8 cellular contexts compared by ENCODE assay signal in the genomic region with DNA sequence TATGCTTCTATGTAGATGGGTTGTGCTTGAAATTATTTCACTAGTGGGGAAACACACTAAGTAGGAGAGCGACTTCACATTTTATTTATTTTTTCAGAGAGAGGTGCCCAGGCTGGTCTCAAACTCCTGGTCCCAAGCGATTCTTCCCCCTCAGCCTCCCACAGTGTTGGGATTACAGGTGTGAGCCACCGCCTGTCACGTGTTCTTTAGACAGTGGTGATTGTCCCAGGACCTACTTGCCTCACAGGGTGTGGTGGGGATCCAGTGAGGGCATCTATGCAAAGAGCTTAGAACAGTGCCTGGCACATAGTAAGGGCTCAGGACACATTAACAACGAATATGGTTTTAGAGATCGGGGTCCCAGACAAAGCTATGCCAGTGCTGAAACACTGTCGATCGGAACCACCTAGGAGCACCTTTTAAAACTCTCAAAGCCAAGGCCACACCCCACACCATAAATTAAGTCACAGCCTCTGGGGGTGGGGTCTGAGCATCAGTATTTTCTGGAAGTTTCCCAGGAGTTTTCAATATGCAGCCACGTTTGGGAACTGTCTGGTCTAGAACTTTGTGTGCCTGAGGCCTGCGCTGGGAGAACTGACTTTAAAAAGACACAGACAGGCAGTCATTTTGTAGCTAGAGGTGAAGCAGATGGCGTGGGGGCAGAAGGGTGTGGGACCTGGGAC. TPM values are rescaled to one million over a fixed set of nuclear protein-coding genes. Genes with fewer than 3 reads are reported as not detected.
DNase-seq lines count a peak whose midpoint lies in the region; ATAC-seq and TF ChIP-seq lines count a peak whose summit lies in the region.

No MANE protein-coding gene starts in this region.

- peak overlapping the region; percentile 41 for H3K4ac ChIP-seq in trophoblast cell (ENCODE audit: low read depth, low read length)

- H4K91ac ChIP-seq in trophoblast cell (ENCODE audit: low read depth, low read length), result peak overlapping the region; percentile 88

- H3K9ac ChIP-seq in endodermal cell (ENCODE audit: extremely low read depth, low read length, poor library complexity, severe bottlenecking) (no peak overlapping the region), trophoblast cell (ENCODE audit: low read length) (no peak overlapping the region)

- H4K20me1 ChIP-seq in OCI-LY7 (ENCODE audit: insufficient read depth, low read length), result no peaks in the 10 kb centered on the region

- TF ChIP-seq CTCF in OCI-LY7 (conservative IDR thresholded peaks at IDR 0.05; ENCODE audit: low read length) (no peak), endodermal cell (conservative IDR thresholded peaks at IDR 0.05) (no peak)

- no peak overlapping the region for H2AK5ac ChIP-seq in trophoblast cell (ENCODE audit: low read length)

- BruUV-seq in OCI-LY7 (replicated peaks; lab: Mats Ljungman, UMichigan), result no TSS peak

- H3K4me2 ChIP-seq in OCI-LY7 (ENCODE audit: low read length) (peak overlapping the region; percentile 64), trophoblast cell (ENCODE audit: low read length) (no peak overlapping the region)

- no peaks in the 10 kb centered on the region for H3K9me2 ChIP-seq in OCI-LY7 (ENCODE audit: insufficient read depth, low read length)

- no peaks in the 10 kb centered on the region for H3K27me3 Mint-ChIP-seq in CD4-positive, alpha-beta memory T cell
- H3K27me3 Mint-ChIP-seq in endodermal cell (ENCODE audit: insufficient read depth), result no peaks in the 10 kb centered on the region

- peak overlapping the region; percentile 92 for H4K8ac ChIP-seq in trophoblast cell (ENCODE audit: low read depth, low read length)

- peak in 1 of 5 donors; percentile 14 for DNase-seq in CD4-positive, alpha-beta memory T cell
- DNase-seq in OCI-LY7 (ENCODE audit: low spot score) (no peak), endodermal cell (no peak), trophoblast cell (no peak), NCI-H69 (lab: John Stamatoyannopoulos, UW) (no peak), NCI-H1105 (lab: John Stamatoyannopoulos, UW) (no peak)

- H3K79me2 ChIP-seq in OCI-LY7 (ENCODE audit: insufficient read depth, low read depth, low read length) (no peaks in the 10 kb centered on the region; the same call in 1 of the 2 replicates), trophoblast cell (ENCODE audit: control insufficient read depth, insufficient read depth, low read length, poor library complexity) (peaks cover 3% of the 10 kb centered on the region)

- no peak overlapping the region for H3K27ac ChIP-seq in CD4-positive, alpha-beta memory T cell (ENCODE audit: low read depth, low read length)
- peak overlapping the region; percentile 46 for H3K27ac ChIP-seq in OCI-LY7 (ENCODE audit: low read depth, low read length, poor library complexity, severe bottlenecking)
- H3K27ac ChIP-seq in endodermal cell (ENCODE audit: low read depth, low read length), result no peak overlapping the region
- H3K27ac ChIP-seq in trophoblast cell (ENCODE audit: low read depth, low read length), result peak overlapping the region; percentile 77

- H4K12ac ChIP-seq in trophoblast cell (ENCODE audit: low read depth, low read length), result peak overlapping the region; percentile 66

- H2BK5ac ChIP-seq in trophoblast cell (ENCODE audit: low read depth, low read length, poor library complexity), result peak overlapping the region; percentile 71

- H3K79me1 ChIP-seq in trophoblast cell (ENCODE audit: low read length), result peaks cover 24% of the 10 kb centered on the region

- H2BK120ac ChIP-seq in trophoblast cell (ENCODE audit: insufficient read depth, low read length, poor library complexity), result peak overlapping the region; percentile 87

- peak overlapping the region; percentile 54 for H3K18ac ChIP-seq in trophoblast cell (ENCODE audit: low read length)

- intact Hi-C loops in CD4-positive, alpha-beta memory T cell (cut with micrococcal nuclease), result loop anchor here (1.0 to 5.0 kb wide), 4 partner anchors 139 to 537 kb away; no protein-coding TSS in a partner anchor
- intact Hi-C loops in OCI-LY7 (cut with micrococcal nuclease; ENCODE audit: unreplicated experiment), result loop anchor here (5.0 to 10.0 kb wide), 2 partner anchors 125 to 517 kb away; no protein-coding TSS in a partner anchor

- peak overlapping the region in 4 of 7 donors; percentile 9 to 81 (median 32) for H3K27ac Mint-ChIP-seq in CD4-positive, alpha-beta memory T cell
- H3K27ac Mint-ChIP-seq in endodermal cell, result peak overlapping the region; percentile 76

- POLR2A ChIA-PET in CD4-positive, alpha-beta memory T cell (lab: Charles Lee; ENCODE audit: partially characterized antibody), result interaction anchor here (0.7 to 2.3 kb wide), 5 partner anchors 59 to 168 kb away, joined by 3 to 21 read pairs (median 14); a partner anchor contains a TSS
- POLR2A ChIA-PET in OCI-LY7 (lab: Charles Lee), result interaction anchor here (0.6 to 1.5 kb wide), 7 partner anchors 8 to 192 kb away, joined by 3 to 5 read pairs (median 4); a partner anchor contains a TSS

- CTCF ChIA-PET in CD4-positive, alpha-beta memory T cell (lab: Charles Lee; ENCODE audit: partially characterized antibody), result interaction anchor here (0.6 to 12.5 kb wide), 35 partner anchors 9 to 675 kb away, joined by 3 to 298 read pairs (median 4); a partner anchor contains a TSS
- CTCF ChIA-PET in OCI-LY7 (lab: Charles Lee; ENCODE audit: unreplicated experiment), result interaction anchor here (0.5 to 1.0 kb wide), 3 partner anchors 23 to 1495 kb away, joined by 3 to 4 read pairs (median 3); no protein-coding TSS in a partner anchor

- no peaks in the 10 kb centered on the region for H3K36me3 ChIP-seq in CD4-positive, alpha-beta memory T cell (ENCODE audit: insufficient read depth, low read length)
- H3K36me3 ChIP-seq in OCI-LY7 (ENCODE audit: insufficient read depth, low read length), result no peaks in the 10 kb centered on the region
- H3K36me3 ChIP-seq in endodermal cell (ENCODE audit: control insufficient read depth, insufficient read depth, low read length), result no peaks in the 10 kb centered on the region
- H3K36me3 ChIP-seq in trophoblast cell (ENCODE audit: control insufficient read depth in 1 of 2, insufficient read depth in 2 of 2, low read length in 2 of 2), result no peaks in the 10 kb centered on the region

- H3K4me1 ChIP-seq in CD4-positive, alpha-beta memory T cell (ENCODE audit: insufficient read depth, low read length), result peaks cover 16% of the 10 kb centered on the region
- H3K4me1 ChIP-seq in OCI-LY7 (ENCODE audit: insufficient read depth, low read length, poor library complexity, severe bottlenecking) (peaks cover 42% of the 10 kb centered on the region), endodermal cell (ENCODE audit: control insufficient read depth, insufficient read depth, low read length) (no peaks in the 10 kb centered on the region), trophoblast cell (ENCODE audit: control insufficient read depth in 1 of 2, insufficient read depth in 2 of 2, low read length in 2 of 2) (peaks cover 9 to 13% of the 10 kb centered on the region in 2 experiments)

- peaks cover 0 to 7% (median 5%) of the 10 kb centered on the region in 4 donors for H3K4me1 Mint-ChIP-seq in CD4-positive, alpha-beta memory T cell
- peaks cover 10% of the 10 kb centered on the region for H3K4me1 Mint-ChIP-seq in endodermal cell

- peak overlapping the region; percentile 89 for H2AFZ ChIP-seq in OCI-LY7 (ENCODE audit: low read length)
- H2AFZ ChIP-seq in trophoblast cell (ENCODE audit: insufficient read depth, low read length, poor library complexity), result peak overlapping the region; percentile 85

- no peaks in the 10 kb centered on the region for H3K27me3 ChIP-seq in CD4-positive, alpha-beta memory T cell (ENCODE audit: insufficient read depth, low read length)
- no peaks in the 10 kb centered on the region for H3K27me3 ChIP-seq in endodermal cell (ENCODE audit: control insufficient read depth, insufficient read depth, low read length, poor library complexity, severe bottlenecking)
- no peaks in the 10 kb centered on the region for H3K27me3 ChIP-seq in trophoblast cell (ENCODE audit: insufficient read depth, low read length)

- no peaks in the 10 kb centered on the region for H3K9me3 Mint-ChIP-seq in CD4-positive, alpha-beta memory T cell
- no peaks in the 10 kb centered on the region for H3K9me3 Mint-ChIP-seq in endodermal cell

- peak overlapping the region in 2 of 8 donors; percentile 31 to 57 for H3K4me3 Mint-ChIP-seq in CD4-positive, alpha-beta memory T cell
- no peak overlapping the region for H3K4me3 Mint-ChIP-seq in endodermal cell

- no peaks in the 10 kb centered on the region for H3K9me3 ChIP-seq in CD4-positive, alpha-beta memory T cell (ENCODE audit: control insufficient read depth in 1 of 2, low read length in 2 of 2)
- H3K9me3 ChIP-seq in OCI-LY7 (ENCODE audit: low read length) (no peaks in the 10 kb centered on the region), endodermal cell (ENCODE audit: control insufficient read depth, low read length) (no peaks in the 10 kb centered on the region), trophoblast cell (ENCODE audit: insufficient read depth, low read depth, low read length) (peaks cover 2% of the 10 kb centered on the region)

- no peaks in the 10 kb centered on the region for H3K36me3 Mint-ChIP-seq in CD4-positive, alpha-beta memory T cell
- no peaks in the 10 kb centered on the region for H3K36me3 Mint-ChIP-seq in endodermal cell (ENCODE audit: low read depth)

- H3K4me3 ChIP-seq in CD4-positive, alpha-beta memory T cell (ENCODE audit: low read length in 2 of 2), result no peak overlapping the region
- H3K4me3 ChIP-seq in OCI-LY7 (ENCODE audit: low read depth, low read length, poor library complexity, severe bottlenecking) (no peak overlapping the region), endodermal cell (ENCODE audit: low read length) (no peak overlapping the region), trophoblast cell (ENCODE audit: low read depth, low read length) (no peak overlapping the region)

- ATAC-seq in HG03457 (IDR thresholded peaks at IDR 0.05; ENCODE audit: unreplicated experiment) (no peak), HG02938 (IDR thresholded peaks at IDR 0.05; ENCODE audit: unreplicated experiment) (no peak)

- WGBS in endodermal cell (ENCODE audit: insufficient coverage in 1 of 2, insufficient read length in 1 of 2), 2 experiments, result 80 to 83% methylated on average over 2 to 11 of the region's 11 CpGs
- no CpG with 5 or more reads among the region's 11 CpGs for WGBS in trophoblast cell (ENCODE audit: extremely low coverage, insufficient coverage, insufficient read length)

- peak overlapping the region; percentile 68 for H3K14ac ChIP-seq in trophoblast cell (ENCODE audit: low read length)

- no peak overlapping the region for H3K23ac ChIP-seq in trophoblast cell (ENCODE audit: low read length)

- H2BK12ac ChIP-seq in trophoblast cell (ENCODE audit: low read length), result peak overlapping the region; percentile 46

RNA-seq across cellular contexts. Expression of a gene that starts 4.8 kb away (rescaled TPM):
- total RNA-seq in CD4-positive, alpha-beta memory T cell, result 10 to 100 TPM; 17.6 to 17.8 TPM
- 10 to 100 TPM; 10.8 to 14.6 TPM for polyA plus RNA-seq in CD4-positive, alpha-beta memory T cell
- 128 and 181 TPM in 2 replicates for total RNA-seq in OCI-LY7 (2014; rRNA removed; shearing (Covaris generic))
- total RNA-seq in OCI-LY7 (2022), result 166 and 173 TPM in 2 replicates
- total RNA-seq in endodermal cell, result 10 to 100 TPM in 1 of 2 donors, 1 to 10 TPM in 1; 9.5 to 25.2 TPM
- polyA plus RNA-seq in endodermal cell (2013, experiment 1 of 2), result 10.0 TPM
- 10.5 TPM for polyA plus RNA-seq in endodermal cell (2013, experiment 2 of 2)
- polyA plus RNA-seq in trophoblast cell (2013), result 3.9 and 4.0 TPM in 2 replicates

RNA-seq across cellular contexts. Expression of a gene that starts 58.7 kb away (rescaled TPM):
- 10 to 100 TPM; 10.9 to 12.7 TPM for total RNA-seq in CD4-positive, alpha-beta memory T cell
- polyA plus RNA-seq in CD4-positive, alpha-beta memory T cell, result under 1 TPM; 0.71 to 0.93 TPM
- 4.4 and 5.8 TPM in 2 replicates for total RNA-seq in OCI-LY7 (2014; rRNA removed; shearing (Covaris generic))
- total RNA-seq in OCI-LY7 (2022), result 5.1 and 6.1 TPM in 2 replicates
- total RNA-seq in endodermal cell, result 10 to 100 TPM; 29.0 to 36.7 TPM
- polyA plus RNA-seq in endodermal cell (2013, experiment 1 of 2), result 5.8 TPM
- 7.0 TPM for polyA plus RNA-seq in endodermal cell (2013, experiment 2 of 2)
- 9.4 and 9.5 TPM in 2 replicates for polyA plus RNA-seq in trophoblast cell (2013)

Comparison
In these comparisons a context has a peak if more than half of its experiments do, and no peak if none do; other contexts are left out.
1. H3K27ac ChIP-seq: peak in OCI-LY7 (single experiment) and trophoblast cell (single experiment); none in CD4-positive, alpha-beta memory T cell (single experiment) and endodermal cell (single experiment).
2. RNA of a gene that starts 4.8 kb away (total RNA-seq): 128 to 181 TPM in OCI-LY7; 9.5 to 25.2 TPM in endodermal cell and 17.6 to 17.8 TPM in CD4-positive, alpha-beta memory T cell; every median in the first group is over 4 times any median in the second.